Comparison of ENCODE assay signal across 8 cellular contexts in the genomic region with DNA sequence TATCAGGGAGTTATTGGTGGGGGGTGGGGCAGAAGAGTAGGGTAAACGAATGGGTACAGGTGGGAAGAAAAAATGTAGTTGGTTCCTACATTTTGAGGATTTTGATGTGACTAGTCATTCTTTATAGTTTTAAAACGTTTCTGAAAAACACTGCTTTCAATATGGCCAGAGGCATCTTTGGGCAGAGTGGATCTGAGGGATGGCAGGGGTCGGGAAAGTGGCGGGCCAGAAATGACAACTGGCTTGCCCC. TPM values are rescaled to one million over a fixed set of nuclear protein-coding genes. Genes with fewer than 3 reads are reported as not detected.
DNase-seq lines count a peak whose midpoint lies in the region; ATAC-seq and TF ChIP-seq lines count a peak whose summit lies in the region.

No MANE protein-coding gene starts in this region.

- H3K9me3 ChIP-seq in esophagus (ENCODE audit: control insufficient read depth in 2 of 2, insufficient read depth in 1 of 2, low read depth in 1 of 2, low read length in 1 of 2) (no peaks in the 10 kb centered on the region), prostate gland (no peaks in the 10 kb centered on the region)

- no peak for DNase-seq in GM06990 (ENCODE audit: extremely low read depth, insufficient read length)
- DNase-seq in RWPE1 (ENCODE audit: low spot score): no peak
- no peak for DNase-seq in prostate gland (ENCODE audit: low spot score)
- DNase-seq in germinal center (ENCODE audit: low spot score): no peak
- no peak for DNase-seq in NCI-H1105 treated with DMSO at 0.1 percent for 48 hours (lab: John Stamatoyannopoulos, UW)
- DNase-seq in activated CD4-positive, CD25-positive, alpha-beta regulatory T cell treated with anti-CD3 and anti-CD28 coated beads, Interleukin-2, amount 50 U/mL, for 72 hours: no peak

- H3K27me3 ChIP-seq in GM06990 (replicated peaks; ENCODE audit: control insufficient read depth, insufficient read depth, low read length) (no peaks in the 10 kb centered on the region), esophagus (ENCODE audit: control insufficient read depth in 1 of 2, insufficient read depth in 2 of 2, low read length in 2 of 2) (no peaks in the 10 kb centered on the region), prostate gland (replicated peaks; ENCODE audit: insufficient read depth) (no peaks in the 10 kb centered on the region)

- TF ChIP-seq CTCF in GM06990 (IDR thresholded peaks at IDR 0.05; ENCODE audit: insufficient read depth, low read length, poor library complexity, severe bottlenecking) (no peak), RWPE1 (conservative IDR thresholded peaks at IDR 0.05; ENCODE audit: low read depth) (no peak), prostate gland (IDR thresholded peaks at IDR 0.05) (no peak)

- no peak for ATAC-seq in HG02981 (IDR thresholded peaks at IDR 0.05; ENCODE audit: unreplicated experiment)

- no peak for TF ChIP-seq POLR2A in prostate gland (IDR thresholded peaks at IDR 0.05)

- CTCF ChIA-PET in RWPE1 (lab: Yijun Ruan, JAX): no interaction called here

- peak overlapping the region; percentile 86 for H3K27ac ChIP-seq in RWPE1
- H3K27ac ChIP-seq in esophagus (ENCODE audit: low read depth in 2 of 2, low read length in 1 of 2): peak overlapping the region; percentile 94 to 97
- peak overlapping the region; percentile 77 to 84 for H3K27ac ChIP-seq in prostate gland

- intact Hi-C loops in prostate gland (cut with DNase I): no loop called here

- H3K36me3 ChIP-seq in GM06990 (ENCODE audit: control insufficient read depth, insufficient read depth, low read length) (no peaks in the 10 kb centered on the region), esophagus (ENCODE audit: control insufficient read depth in 2 of 2, insufficient read depth in 2 of 2, low read length in 1 of 2) (no peaks in the 10 kb centered on the region), prostate gland (no peaks in the 10 kb centered on the region)

- H3K4me3 ChIP-seq in GM06990 (replicated peaks; ENCODE audit: low read depth, low read length) (peak overlapping the region; percentile 71), esophagus (ENCODE audit: low read depth in 1 of 2, low read length in 2 of 2) (peak overlapping the region; percentile 61 to 65), prostate gland (peak overlapping the region; percentile 36 to 48)

- 4 to 8% methylated on average over 4 of the region's 4 CpGs for WGBS in esophagus, 2 donors
- WGBS in prostate gland: 4% methylated on average over 4 of the region's 4 CpGs

- H3K4me1 ChIP-seq in esophagus (ENCODE audit: control insufficient read depth in 2 of 2, insufficient read depth in 2 of 2, low read length in 1 of 2) (no peaks in the 10 kb centered on the region), prostate gland (replicated peaks) (no peaks in the 10 kb centered on the region)

- POLR2A ChIA-PET in RWPE1 (lab: Yijun Ruan, JAX; ENCODE audit: low non-redundant PET): no interaction called here

RNA-seq across cellular contexts. Expression of a gene that starts 0.5 kb away (rescaled TPM):
- 10 to 100 TPM in 1 of 2 donors, 1 to 10 TPM in 1; 5.7 to 11.0 TPM for polyA plus RNA-seq in esophagus
- 10 to 100 TPM in 1 of 2 donors, 1 to 10 TPM in 1; 8.0 to 15.0 TPM for total RNA-seq in prostate gland
